9 cellular contexts compared by ENCODE assay signal in genomic region chr11:120331301-120331966, GRCh38. TPM values are rescaled to one million over a fixed set of nuclear protein-coding genes. Genes with fewer than 3 reads are reported as not detected.
A peak's percentile ranks its signal among the peaks of the same experiment; 100 is the strongest.
DNase-seq lines count a peak whose midpoint lies in the region; ATAC-seq and TF ChIP-seq lines count a peak whose summit lies in the region.
"Had no signal": no experiment of that assay in that cellular context is flagged by ENCODE, and none has a peak within 500 bp of the region (broad histone marks: within the 10 kb centered on the region; RNA-seq: fewer than 3 reads in every experiment).

No MANE protein-coding gene starts in this region.

- no peak for TF ChIP-seq CTCF in cardiac fibroblast (IDR thresholded peaks at IDR 0.05; ENCODE audit: low read depth, low read length)
- no peak for TF ChIP-seq CTCF in left lung (IDR thresholded peaks at IDR 0.05)

- H3K27ac ChIP-seq in left lung = peak overlapping the region; percentile 10 to 24

- peak; percentile 79 for DNase-seq in AG08396 (ENCODE audit: low spot score)
- DNase-seq in NCI-H1105 (lab: John Stamatoyannopoulos, UW) = peak; percentile 16
- peak; percentile 87 to 92 for DNase-seq in cardiac fibroblast (ENCODE audit: low read depth in 2 of 2)
- DNase-seq in left lung = no peak
- DNase-seq in T-helper 17 cell = no peak
- no peak for DNase-seq in iPS-NIHi11 (ENCODE audit: low spot score)
- DNase-seq: COR-L47 had no signal

- no peaks in the 10 kb centered on the region for H3K36me3 Mint-ChIP-seq in T-helper 17 cell (ENCODE audit: low read depth)

- intact Hi-C loops in left lung (cut with DNase I) = loop anchor here in 1 of 2 donors (10.0 kb wide), 3 partner anchors 83 to 353 kb away; no protein-coding TSS in a partner anchor

- H3K9me3 ChIP-seq in left lung (no peaks in the 10 kb centered on the region), T-helper 17 cell (ENCODE audit: control insufficient read depth, low read length, poor library complexity, severe bottlenecking) (no peaks in the 10 kb centered on the region)

- no peak overlapping the region for H3K27ac Mint-ChIP-seq in T-helper 17 cell

- H3K27me3 Mint-ChIP-seq in T-helper 17 cell = peaks cover 26% of the 10 kb centered on the region

- H3K27me3 ChIP-seq in left lung = peaks cover 0 to 78% of the 10 kb centered on the region in 2 donors

- H3K4me3 Mint-ChIP-seq in T-helper 17 cell = no peak overlapping the region

- H3K4me1 Mint-ChIP-seq in T-helper 17 cell = peaks cover 22% of the 10 kb centered on the region

- no peaks in the 10 kb centered on the region for H3K36me3 ChIP-seq in left lung

- H3K4me3 ChIP-seq in cardiac fibroblast (replicated peaks in 1 of 2; ENCODE audit: low read depth in 2 of 2, low read length in 2 of 2) (no peak overlapping the region), left lung (no peak overlapping the region)

- H3K4me1 ChIP-seq in left lung = peaks cover 5 to 15% of the 10 kb centered on the region in 2 donors

- ATAC-seq in left lung = no peak
- no peak for ATAC-seq in GM21825 (IDR thresholded peaks at IDR 0.05; ENCODE audit: unreplicated experiment)
- no peak for ATAC-seq in HG03108 (IDR thresholded peaks at IDR 0.05; ENCODE audit: unreplicated experiment)
- no peak for ATAC-seq in T-helper 17 cell

RNA-seq across cellular contexts. Expression of gene ARHGEF12, which starts 4.8 kb away (rescaled TPM):
- 100 to 1,000 TPM; 101 to 109 TPM for total RNA-seq in left lung
- 10 to 100 TPM; 12.9 to 31.3 TPM for total RNA-seq in T-helper 17 cell

RNA-seq across cellular contexts. Expression of gene TLCD5, which starts 6.3 kb away (rescaled TPM):
- total RNA-seq in left lung = 1 to 10 TPM; 5.2 to 6.9 TPM
- total RNA-seq in T-helper 17 cell = under 1 TPM; 0.10 to 0.32 TPM

Comparison
In these comparisons a context has a peak if more than half of its experiments do, and no peak if none do; other contexts are left out.
1. DNase-seq: peak in AG08396 (single experiment), NCI-H1105 (single experiment) and cardiac fibroblast (2 of 2); none in left lung (0 of 2), T-helper 17 cell (0 of 3) and iPS-NIHi11 (single experiment).
2. RNA of gene TLCD5, which starts 6.3 kb away (total RNA-seq): 5.2 to 6.9 TPM in left lung; 0.10 to 0.32 TPM in T-helper 17 cell; every median in the first group is over 4 times any median in the second.